1 cellular context compared by ENCODE assay signal in genomic region chr2:17815466-17816184, GRCh38.
TF ChIP-seq lines count a peak whose summit lies in the region.

No MANE protein-coding gene starts in this region.

TF ChIP-seq in SK-N-SH treated with all-trans-retinoic acid at 6 μM for 48 hours, 23 proteins besides CTCF, POLR2A, EP300 and RAD21 (continued from another document):
- TF ChIP-seq PATZ1 (CRISPR knock-in tag; IDR thresholded peaks at IDR 0.05; ENCODE audit: borderline replicate concordance), result no peak
- TF ChIP-seq TOX (CRISPR knock-in tag; IDR thresholded peaks at IDR 0.05; ENCODE audit: borderline replicate concordance), result no peak
- no peak for TF ChIP-seq ARNTL (CRISPR knock-in tag; IDR thresholded peaks at IDR 0.05; ENCODE audit: borderline replicate concordance, low read depth)
- no peak for TF ChIP-seq ZNF8 (CRISPR knock-in tag; IDR thresholded peaks at IDR 0.05)
- no peak for TF ChIP-seq ZFP3 (CRISPR knock-in tag; IDR thresholded peaks at IDR 0.05)
- no peak for TF ChIP-seq TCF4 (CRISPR knock-in tag; IDR thresholded peaks at IDR 0.05; ENCODE audit: borderline replicate concordance)
- no peak for TF ChIP-seq ZNF565 (CRISPR knock-in tag; conservative IDR thresholded peaks at IDR 0.05; ENCODE audit: low read depth)
- TF ChIP-seq SNAI2 (CRISPR knock-in tag; IDR thresholded peaks at IDR 0.05), result no peak
- no peak for TF ChIP-seq POU6F1 (CRISPR knock-in tag; IDR thresholded peaks at IDR 0.05; ENCODE audit: borderline replicate concordance, low read depth)
- no peak for TF ChIP-seq CSRNP3 (CRISPR knock-in tag; IDR thresholded peaks at IDR 0.05)
- TF ChIP-seq OSR1 (CRISPR knock-in tag; IDR thresholded peaks at IDR 0.05), result no peak
- TF ChIP-seq ISL1 (CRISPR knock-in tag; IDR thresholded peaks at IDR 0.05), result no peak
